Comparison of ENCODE assay signal across 4 cellular contexts in the genomic region with DNA sequence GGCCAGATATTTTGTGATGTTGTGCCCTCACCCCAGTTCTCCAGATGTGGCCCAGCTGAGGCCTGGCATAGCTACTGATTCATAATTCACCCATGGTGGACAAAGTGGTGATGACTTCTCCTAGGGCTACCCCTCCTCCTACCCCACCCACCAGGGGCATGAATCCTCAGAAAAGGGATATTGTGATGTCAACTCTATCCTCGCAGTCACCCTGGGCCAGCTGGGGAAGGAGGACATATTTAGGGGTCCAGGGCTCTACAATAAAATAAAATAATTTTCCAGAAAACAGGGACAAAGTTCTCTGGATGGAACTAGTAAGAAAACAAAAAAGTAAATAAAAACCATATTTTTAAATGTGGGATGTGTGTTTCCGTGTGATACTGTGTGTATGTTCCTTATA. TPM values are rescaled to one million over a fixed set of nuclear protein-coding genes. Genes with fewer than 3 reads are reported as not detected.
"Had no signal": no experiment of that assay in that cellular context is flagged by ENCODE, and none has a peak within 500 bp of the region (broad histone marks: within the 10 kb centered on the region; RNA-seq: fewer than 3 reads in every experiment).

A gene with protein sequence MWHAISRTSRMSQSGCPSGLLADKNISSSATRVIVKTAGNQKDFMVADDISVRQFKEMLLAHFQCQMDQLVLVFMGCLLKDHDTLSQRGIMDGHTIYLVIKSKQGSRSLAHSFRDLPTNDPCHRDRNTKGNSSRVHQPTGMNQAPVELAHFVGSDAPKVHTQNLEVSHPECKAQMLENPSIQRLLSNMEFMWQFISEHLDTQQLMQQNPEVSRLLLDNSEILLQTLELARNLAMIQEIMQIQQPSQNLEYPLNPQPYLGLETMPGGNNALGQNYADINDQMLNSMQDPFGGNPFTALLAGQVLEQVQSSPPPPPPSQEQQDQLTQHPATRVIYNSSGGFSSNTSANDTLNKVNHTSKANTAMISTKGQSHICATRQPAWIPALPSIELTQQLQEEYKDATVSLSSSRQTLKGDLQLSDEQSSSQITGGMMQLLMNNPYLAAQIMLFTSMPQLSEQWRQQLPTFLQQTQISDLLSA (minus strand): TSS at position 101 of the 400 bp plus-strand sequence. CDS start 258 bp downstream, outside the sequence.

- ATAC-seq: GM12878 had no signal

- DNase-seq: GDM1, GF-D8 had no signal

- H3K4me3 ChIP-seq: GM12878 had no signal

RNA-seq across cellular contexts. Expression of the gene that starts here (rescaled TPM):
- total RNA-seq: G401 had no signal
